In the genomic region with DNA sequence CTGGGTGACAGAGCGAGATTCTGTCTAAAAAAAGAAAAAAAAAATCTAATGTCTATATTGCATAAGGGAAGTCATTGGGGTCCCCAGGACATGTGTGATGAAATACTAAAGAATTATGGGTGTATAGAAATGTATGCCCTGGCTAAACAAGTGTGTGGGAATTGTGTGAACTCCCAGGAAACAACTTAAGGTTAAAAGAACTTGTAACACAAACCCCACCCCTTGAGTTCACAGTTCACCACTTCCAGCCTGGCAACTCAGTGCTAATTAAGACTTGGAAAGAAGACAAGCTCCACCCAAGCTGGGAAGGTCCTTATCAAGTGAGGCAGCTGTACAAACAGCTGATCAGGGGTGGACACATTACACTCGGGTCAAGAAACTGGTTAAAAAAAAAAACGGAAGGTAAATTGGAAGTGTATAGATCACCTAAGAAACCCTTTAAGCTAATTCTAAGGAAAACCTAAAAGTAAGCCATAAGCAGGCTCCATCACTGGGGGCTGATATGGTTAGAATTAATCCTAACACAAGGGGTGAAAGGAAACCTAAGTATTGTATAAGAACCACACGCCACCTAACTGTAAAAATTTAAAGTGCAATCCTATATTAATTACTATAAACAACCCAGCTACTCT, we compare ENCODE assay signal across 8 cellular contexts. TPM values are rescaled to one million over a fixed set of nuclear protein-coding genes. Genes with fewer than 3 reads are reported as not detected.
DNase-seq lines count a peak whose midpoint lies in the region; ATAC-seq lines count a peak whose summit lies in the region.

No MANE protein-coding gene starts in this region.

- ATAC-seq in sciatic nerve (peak; percentile 22), GM18519 (IDR thresholded peaks at IDR 0.05; ENCODE audit: low FRiP score, unreplicated experiment) (no peak)

- intact Hi-C loops in dendritic cell treated with granulocyte-macrophage colony-stimulating factor and Interleukin-4, amounts not matched to agents 40 ng/mL and 50 ng/mL, for 4 days (cut with micrococcal nuclease) = loop anchor here (5.0 kb wide), 1 partner anchor 40 kb away; no protein-coding TSS in a partner anchor
- intact Hi-C loops in sciatic nerve (cut with DNase I) = no loop called here

- peak overlapping the region; percentile 58 for H3K4me3 Mint-ChIP-seq in dendritic cell treated with granulocyte-macrophage colony-stimulating factor and Interleukin-4, amounts not matched to agents 40 ng/mL and 50 ng/mL, for 4 days

- H3K36me3 Mint-ChIP-seq in dendritic cell treated with granulocyte-macrophage colony-stimulating factor and Interleukin-4, amounts not matched to agents 40 ng/mL and 50 ng/mL, for 4 days (ENCODE audit: low read depth) = no peaks in the 10 kb centered on the region

- peak; percentile 76 for DNase-seq in NCI-H748 (lab: John Stamatoyannopoulos, UW; ENCODE audit: unreplicated experiment)
- no peak for DNase-seq in NCI-H748 treated with DMSO at 0.1 percent for 48 hours (lab: John Stamatoyannopoulos, UW)
- peak; percentile 72 for DNase-seq in NCI-H2171 treated with DMSO at 0.1 percent for 48 hours (lab: John Stamatoyannopoulos, UW)
- DNase-seq in sciatic nerve (ENCODE audit: low spot score) = no peak
- DNase-seq in islet precursor cell = no peak
- no peak for DNase-seq in activated CD4-positive, alpha-beta T cell treated with anti-CD3 and anti-CD28 coated beads, Interleukin-2, amount 50 U/mL, for 1 hour

- H3K4me1 Mint-ChIP-seq in dendritic cell treated with granulocyte-macrophage colony-stimulating factor and Interleukin-4, amounts not matched to agents 40 ng/mL and 50 ng/mL, for 4 days (ENCODE audit: low read depth) = peaks cover 52% of the 10 kb centered on the region

- H3K9me3 Mint-ChIP-seq in dendritic cell treated with granulocyte-macrophage colony-stimulating factor and Interleukin-4, amounts not matched to agents 40 ng/mL and 50 ng/mL, for 4 days = no peaks in the 10 kb centered on the region

- H3K27ac Mint-ChIP-seq in dendritic cell treated with granulocyte-macrophage colony-stimulating factor and Interleukin-4, amounts not matched to agents 40 ng/mL and 50 ng/mL, for 4 days = peak overlapping the region; percentile 87

- H3K27me3 Mint-ChIP-seq in dendritic cell treated with granulocyte-macrophage colony-stimulating factor and Interleukin-4, amounts not matched to agents 40 ng/mL and 50 ng/mL, for 4 days = peaks cover 9% of the 10 kb centered on the region

RNA-seq across cellular contexts. Expression of gene HLA-A, which starts 25.2 kb away (rescaled TPM):
- total RNA-seq in sciatic nerve = 405 TPM

Comparison
In these comparisons a context has a peak if more than half of its experiments do, and no peak if none do; other contexts are left out.
1. DNase-seq: peak in NCI-H748 (single experiment) and NCI-H2171 treated with DMSO at 0.1 percent for 48 hours (single experiment); none in NCI-H748 treated with DMSO at 0.1 percent for 48 hours (single experiment), sciatic nerve (single experiment), islet precursor cell (single experiment) and activated CD4-positive, alpha-beta T cell treated with anti-CD3 and anti-CD28 coated beads, Interleukin-2, amount 50 U/mL, for 1 hour (single experiment).